In genomic region chr5:111550282-111551020, GRCh38 we compare ENCODE assay signal across 1 cellular context.
TF ChIP-seq lines count a peak whose summit lies in the region.

No MANE protein-coding gene starts in this region.

TF ChIP-seq in GM23338, 12 proteins besides CTCF, POLR2A, EP300 and RAD21 (continued from another document):
- no peak for TF ChIP-seq CREB1 (CRISPR knock-in tag; IDR thresholded peaks at IDR 0.05; ENCODE audit: low read depth)
